Comparison of ENCODE assay signal across 8 cellular contexts in the genomic region with DNA sequence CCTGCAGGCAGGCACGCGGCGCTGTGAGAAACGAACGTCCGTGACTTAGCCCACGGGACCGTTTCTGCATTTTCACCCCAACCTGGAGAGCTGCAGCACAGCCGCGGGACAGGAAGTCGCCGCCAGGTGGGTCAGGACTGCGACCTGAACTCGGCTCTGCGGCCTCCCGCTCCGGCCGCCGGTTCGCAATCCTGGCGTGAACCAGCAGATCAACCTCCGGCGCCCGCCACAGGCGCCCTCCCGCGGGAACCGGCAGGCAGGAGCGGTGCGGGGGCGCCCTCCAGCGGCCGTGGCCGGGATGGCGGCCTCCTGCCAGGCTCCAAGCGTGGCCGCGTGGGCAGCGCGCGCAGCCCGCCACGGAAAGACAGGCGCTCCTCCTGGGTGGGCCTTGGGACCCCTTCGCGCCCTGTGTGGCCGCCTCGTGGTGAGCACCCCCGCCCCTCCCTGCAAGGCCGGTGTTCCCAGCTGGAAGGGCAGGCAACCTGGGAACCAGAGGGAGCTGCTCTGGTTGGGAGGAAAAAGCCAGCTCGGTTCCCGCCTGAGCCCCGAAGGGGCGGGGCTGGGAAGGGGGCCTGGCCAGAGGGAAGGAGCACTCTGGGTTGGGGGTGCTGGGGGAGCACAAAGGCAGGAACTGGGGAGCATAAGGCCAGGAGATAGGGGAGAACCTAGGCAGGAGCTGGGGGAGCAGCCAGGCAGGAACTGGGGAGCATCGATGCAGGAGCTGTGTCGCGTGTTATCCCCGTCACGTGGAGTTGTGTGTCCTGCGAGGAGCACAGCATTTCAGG. TPM values are rescaled to one million over a fixed set of nuclear protein-coding genes. Genes with fewer than 3 reads are reported as not detected.
DNase-seq lines count a peak whose midpoint lies in the region; ATAC-seq and TF ChIP-seq lines count a peak whose summit lies in the region.

No MANE protein-coding gene starts in this region.

- TF ChIP-seq CTCF in Calu3 (IDR thresholded peaks at IDR 0.05; ENCODE audit: unreplicated experiment) (peak; percentile 98), Loucy (conservative IDR thresholded peaks at IDR 0.05; ENCODE audit: low read length) (peak; percentile 80)

- peak overlapping the region; percentile 98 for H3K4me2 ChIP-seq in Loucy (ENCODE audit: low read depth, low read length, poor library complexity, severe bottlenecking)

- peaks cover 9% of the 10 kb centered on the region; the same call in 1 of the 2 replicates for H3F3A ChIP-seq in Loucy (ENCODE audit: low read depth)

- no peaks in the 10 kb centered on the region for H4K20me1 ChIP-seq in Loucy (ENCODE audit: insufficient read depth, low read length, poor library complexity, severe bottlenecking)

- H3K27me3 ChIP-seq in Loucy (ENCODE audit: insufficient read depth, low read length, poor library complexity, severe bottlenecking) (no peaks in the 10 kb centered on the region), SJCRH30 (no peaks in the 10 kb centered on the region)

- intact Hi-C loops in Calu3 (cut with micrococcal nuclease; ENCODE audit: unreplicated experiment): loop anchor here (5.0 to 10.0 kb wide), 2 partner anchors 190 to 232 kb away; a partner anchor contains a TSS

- peak overlapping the region; percentile 39 for H3K4me3 Mint-ChIP-seq in Calu3 (ENCODE audit: low read depth, unreplicated experiment)

- H3K27ac Mint-ChIP-seq in Calu3 (ENCODE audit: unreplicated experiment): no peak overlapping the region

- H3K4me1 ChIP-seq in Loucy (ENCODE audit: insufficient read depth, low read length, poor library complexity, severe bottlenecking) (peaks cover 71% of the 10 kb centered on the region), SJCRH30 (peaks cover 32% of the 10 kb centered on the region)

- peak overlapping the region; percentile 84 for H2AFZ ChIP-seq in Loucy (ENCODE audit: low read length)

- DNase-seq in Calu3 (peak; percentile 93), SJCRH30 (peak; percentile 95), globus pallidus (ENCODE audit: low spot score) (peak; percentile 79), occipital lobe (lab: John Stamatoyannopoulos, UW) (peak; percentile 76), superior temporal gyrus (ENCODE audit: extremely low spot score) (peak; percentile 86)
- peak; percentile 71 to 86 (median 78) for DNase-seq in activated naive CD4-positive, alpha-beta T cell (lab: John Stamatoyannopoulos, UW)

- ATAC-seq in GM21723 (IDR thresholded peaks at IDR 0.05; ENCODE audit: unreplicated experiment): peak; percentile 54

- CTCF ChIA-PET in Calu3 (lab: Charles Lee): interaction anchor here (0.6 to 1.6 kb wide), 19 partner anchors 24 to 246 kb away, joined by 3 to 13 read pairs (median 4); a partner anchor contains a TSS

- H3K4me3 ChIP-seq in Loucy (ENCODE audit: low read length, poor library complexity, severe bottlenecking) (peak overlapping the region; percentile 84), SJCRH30 (peak overlapping the region; percentile 58)

- H3K79me2 ChIP-seq in Loucy (ENCODE audit: insufficient read depth, low read length): peaks cover 63% of the 10 kb centered on the region

- no peaks in the 10 kb centered on the region for H3K9me3 ChIP-seq in Loucy (ENCODE audit: insufficient read depth, low read depth, low read length)
- H3K9me3 ChIP-seq in SJCRH30 (replicated peaks): no peaks in the 10 kb centered on the region

- H3K36me3 Mint-ChIP-seq in Calu3 (ENCODE audit: insufficient read depth, unreplicated experiment): peaks cover 4% of the 10 kb centered on the region

- H3K4me1 Mint-ChIP-seq in Calu3 (ENCODE audit: low read depth, unreplicated experiment): no peaks in the 10 kb centered on the region

- H3K36me3 ChIP-seq in Loucy (ENCODE audit: insufficient read depth, low read length): no peaks in the 10 kb centered on the region
- H3K36me3 ChIP-seq in SJCRH30: no peaks in the 10 kb centered on the region

- H3K9me2 ChIP-seq in Loucy (replicated peaks; ENCODE audit: low read depth, low read length): no peaks in the 10 kb centered on the region

- H3K9ac ChIP-seq in Loucy (ENCODE audit: low read depth, low read length, poor library complexity, severe bottlenecking): peak overlapping the region; percentile 96

- BruUV-seq in Calu3 (replicated peaks; lab: Mats Ljungman, UMichigan): no TSS peak

- peak overlapping the region; percentile 29 for H3K27ac ChIP-seq in SJCRH30

- peaks cover 24% of the 10 kb centered on the region for H3K27me3 Mint-ChIP-seq in Calu3 (ENCODE audit: unreplicated experiment)

- no peaks in the 10 kb centered on the region for H3K9me3 Mint-ChIP-seq in Calu3 (ENCODE audit: low read depth, unreplicated experiment)

RNA-seq across cellular contexts. Expression of a gene that starts 28.2 kb away (rescaled TPM):
- total RNA-seq in Calu3 (2022) (2,184 and 2,327 TPM in 2 replicates), occipital lobe (3,469 TPM)
- total RNA-seq in SJCRH30 (2014; rRNA removed; shearing (Covaris generic)): 2,768 and 3,121 TPM in 2 replicates

RNA-seq across cellular contexts. Expression of a gene that starts 43.8 kb away (rescaled TPM):
- total RNA-seq in Calu3 (2022): 5.5 and 7.0 TPM in 2 replicates
- 0.43 and 0.61 TPM in 2 replicates for total RNA-seq in SJCRH30 (2014; rRNA removed; shearing (Covaris generic))
- total RNA-seq in occipital lobe: 5.6 TPM

Comparison
In these comparisons a context has a peak if more than half of its experiments do, and no peak if none do; other contexts are left out.
1. Peak in every context shown above with its lines: DNase-seq, ATAC-seq, H3K4me3 ChIP-seq and H3K27ac ChIP-seq.